Comparison of ENCODE assay signal across 1 cellular context in the genomic region with DNA sequence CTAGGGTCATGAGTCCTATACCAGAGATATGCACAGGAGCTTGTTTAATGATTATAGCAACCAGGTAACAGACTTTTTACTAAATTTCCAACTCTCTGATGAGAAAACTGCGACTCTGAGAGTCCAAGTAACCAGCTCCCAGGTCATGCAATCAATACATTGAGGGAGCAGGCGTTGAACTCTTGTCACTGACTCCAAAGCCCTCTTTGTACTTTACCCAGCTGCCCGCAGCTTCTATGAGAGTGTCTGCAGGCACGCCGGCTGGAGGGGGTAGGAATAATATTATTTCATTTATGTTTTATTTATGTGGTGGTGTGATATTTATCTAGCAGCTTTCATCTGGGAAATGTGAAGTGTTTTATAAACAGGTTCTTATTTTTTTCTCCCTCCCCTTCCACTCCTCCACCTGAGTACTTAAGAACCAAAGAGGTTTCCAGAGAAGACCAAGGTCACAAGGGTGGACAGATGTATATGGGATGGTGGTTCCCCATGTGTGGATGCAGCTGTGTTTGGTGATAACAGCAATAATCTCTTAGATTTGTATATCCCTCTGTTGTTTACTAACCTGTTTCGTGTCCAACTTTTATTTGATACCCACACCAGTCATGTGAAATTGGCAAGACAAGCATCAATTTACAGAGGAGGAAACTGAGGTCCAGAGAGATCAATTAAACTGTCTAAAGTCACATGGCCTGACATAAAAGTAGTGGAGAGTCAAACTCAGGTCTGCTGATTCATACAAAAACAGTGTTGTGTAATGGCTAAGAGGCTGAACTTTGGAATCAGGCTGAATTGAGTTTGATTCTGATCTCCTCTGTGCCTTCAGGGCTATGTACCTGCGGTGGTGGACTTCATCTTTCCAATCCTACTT.
TF ChIP-seq lines count a peak whose summit lies in the region.

No MANE protein-coding gene starts in this region.

TF ChIP-seq in HepG2, 621 proteins besides CTCF, POLR2A, EP300 and RAD21 (continued from another document and continues in another):
- TF ChIP-seq NCOR1 (IDR thresholded peaks at IDR 0.05; ENCODE audit: borderline replicate concordance, low read length) (peak; percentile 86), CEBPB (IDR thresholded peaks at IDR 0.05; ENCODE audit: borderline replicate concordance, low read depth, low read length) (peak; percentile 90), ZBTB20 (CRISPR knock-in tag; IDR thresholded peaks at IDR 0.05; ENCODE audit: borderline replicate concordance, low read depth) (peak; percentile 13; the same call in 1 of the 2 replicates), MBNL3 (CRISPR knock-in tag; conservative IDR thresholded peaks at IDR 0.05) (no peak), ZFP62 (CRISPR knock-in tag; IDR thresholded peaks at IDR 0.05) (no peak), ZNF30 (CRISPR knock-in tag; IDR thresholded peaks at IDR 0.05) (no peak), KAT8 (CRISPR knock-in tag; IDR thresholded peaks at IDR 0.05) (peak; percentile 47; the same call in 1 of the 2 replicates), ZEB1 (IDR thresholded peaks at IDR 0.05; ENCODE audit: insufficient replicate concordance, low read depth) (no peak), ZBTB42 (CRISPR knock-in tag; IDR thresholded peaks at IDR 0.05) (no peak), GFI1 (CRISPR knock-in tag; IDR thresholded peaks at IDR 0.05; ENCODE audit: borderline replicate concordance) (0 out of 2 replicates have a peak, but pooled peaks have one; percentile 27), CHCHD3 (CRISPR knock-in tag; IDR thresholded peaks at IDR 0.05) (no peak), RBAK (CRISPR knock-in tag; IDR thresholded peaks at IDR 0.05) (no peak), SMC3 (IDR thresholded peaks at IDR 0.05; ENCODE audit: low read length) (no peak), ZFP90 (CRISPR knock-in tag; IDR thresholded peaks at IDR 0.05; ENCODE audit: borderline replicate concordance) (no peak), POLR2G (IDR thresholded peaks at IDR 0.05; ENCODE audit: low read depth, low read length) (peak; percentile 49; the same call in 1 of the 2 replicates), GZF1 (CRISPR knock-in tag; IDR thresholded peaks at IDR 0.05) (no peak), ZNF44 (CRISPR knock-in tag; IDR thresholded peaks at IDR 0.05) (no peak), ZFY (CRISPR knock-in tag; IDR thresholded peaks at IDR 0.05) (0 out of 2 replicates have a peak, but pooled peaks have one; percentile 17), DMAP1 (CRISPR knock-in tag; IDR thresholded peaks at IDR 0.05) (peak; percentile 48; the same call in 1 of the 2 replicates), ZNF101 (CRISPR knock-in tag; IDR thresholded peaks at IDR 0.05; ENCODE audit: borderline replicate concordance, low read depth) (no peak), TBX3 (IDR thresholded peaks at IDR 0.05; ENCODE audit: borderline replicate concordance) (no peak), ZKSCAN8 (CRISPR knock-in tag; IDR thresholded peaks at IDR 0.05; ENCODE audit: borderline replicate concordance) (peak; percentile 57; the same call in 1 of the 2 replicates), NCOA2 (CRISPR knock-in tag; IDR thresholded peaks at IDR 0.05) (peak; percentile 53; the same call in 1 of the 2 replicates), MXD4 (CRISPR knock-in tag; IDR thresholded peaks at IDR 0.05) (no peak), HOXA3 (CRISPR knock-in tag; IDR thresholded peaks at IDR 0.05) (peak; percentile 37; the same call in 1 of the 2 replicates), IRF2 (CRISPR knock-in tag; IDR thresholded peaks at IDR 0.05) (peak; percentile 48; the same call in 1 of the 2 replicates), ZNF142 (CRISPR knock-in tag; IDR thresholded peaks at IDR 0.05) (peak; percentile 55; the same call in 1 of the 2 replicates), HNRNPK (IDR thresholded peaks at IDR 0.05; ENCODE audit: low read depth, low read length, poor library complexity, severe bottlenecking) (no peak), ZNF850 (CRISPR knock-in tag; conservative IDR thresholded peaks at IDR 0.05) (no peak), ZBTB37 (CRISPR knock-in tag; IDR thresholded peaks at IDR 0.05) (no peak), ZNF343 (CRISPR knock-in tag; IDR thresholded peaks at IDR 0.05) (no peak)
- TF ChIP-seq, protein P1, sequence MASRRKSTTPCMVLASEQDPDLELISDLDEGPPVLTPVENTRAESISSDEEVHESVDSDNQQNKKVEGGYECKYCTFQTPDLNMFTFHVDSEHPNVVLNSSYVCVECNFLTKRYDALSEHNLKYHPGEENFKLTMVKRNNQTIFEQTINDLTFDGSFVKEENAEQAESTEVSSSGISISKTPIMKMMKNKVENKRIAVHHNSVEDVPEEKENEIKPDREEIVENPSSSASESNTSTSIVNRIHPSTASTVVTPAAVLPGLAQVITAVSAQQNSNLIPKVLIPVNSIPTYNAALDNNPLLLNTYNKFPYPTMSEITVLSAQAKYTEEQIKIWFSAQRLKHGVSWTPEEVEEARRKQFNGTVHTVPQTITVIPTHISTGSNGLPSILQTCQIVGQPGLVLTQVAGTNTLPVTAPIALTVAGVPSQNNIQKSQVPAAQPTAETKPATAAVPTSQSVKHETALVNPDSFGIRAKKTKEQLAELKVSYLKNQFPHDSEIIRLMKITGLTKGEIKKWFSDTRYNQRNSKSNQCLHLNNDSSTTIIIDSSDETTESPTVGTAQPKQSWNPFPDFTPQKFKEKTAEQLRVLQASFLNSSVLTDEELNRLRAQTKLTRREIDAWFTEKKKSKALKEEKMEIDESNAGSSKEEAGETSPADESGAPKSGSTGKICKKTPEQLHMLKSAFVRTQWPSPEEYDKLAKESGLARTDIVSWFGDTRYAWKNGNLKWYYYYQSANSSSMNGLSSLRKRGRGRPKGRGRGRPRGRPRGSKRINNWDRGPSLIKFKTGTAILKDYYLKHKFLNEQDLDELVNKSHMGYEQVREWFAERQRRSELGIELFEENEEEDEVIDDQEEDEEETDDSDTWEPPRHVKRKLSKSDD (CRISPR knock-in tag; IDR thresholded peaks at IDR 0.05; ENCODE audit: low read depth) = no peak
- TF ChIP-seq, protein P2, sequence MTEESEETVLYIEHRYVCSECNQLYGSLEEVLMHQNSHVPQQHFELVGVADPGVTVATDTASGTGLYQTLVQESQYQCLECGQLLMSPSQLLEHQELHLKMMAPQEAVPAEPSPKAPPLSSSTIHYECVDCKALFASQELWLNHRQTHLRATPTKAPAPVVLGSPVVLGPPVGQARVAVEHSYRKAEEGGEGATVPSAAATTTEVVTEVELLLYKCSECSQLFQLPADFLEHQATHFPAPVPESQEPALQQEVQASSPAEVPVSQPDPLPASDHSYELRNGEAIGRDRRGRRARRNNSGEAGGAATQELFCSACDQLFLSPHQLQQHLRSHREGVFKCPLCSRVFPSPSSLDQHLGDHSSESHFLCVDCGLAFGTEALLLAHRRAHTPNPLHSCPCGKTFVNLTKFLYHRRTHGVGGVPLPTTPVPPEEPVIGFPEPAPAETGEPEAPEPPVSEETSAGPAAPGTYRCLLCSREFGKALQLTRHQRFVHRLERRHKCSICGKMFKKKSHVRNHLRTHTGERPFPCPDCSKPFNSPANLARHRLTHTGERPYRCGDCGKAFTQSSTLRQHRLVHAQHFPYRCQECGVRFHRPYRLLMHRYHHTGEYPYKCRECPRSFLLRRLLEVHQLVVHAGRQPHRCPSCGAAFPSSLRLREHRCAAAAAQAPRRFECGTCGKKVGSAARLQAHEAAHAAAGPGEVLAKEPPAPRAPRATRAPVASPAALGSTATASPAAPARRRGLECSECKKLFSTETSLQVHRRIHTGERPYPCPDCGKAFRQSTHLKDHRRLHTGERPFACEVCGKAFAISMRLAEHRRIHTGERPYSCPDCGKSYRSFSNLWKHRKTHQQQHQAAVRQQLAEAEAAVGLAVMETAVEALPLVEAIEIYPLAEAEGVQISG (CRISPR knock-in tag; IDR thresholded peaks at IDR 0.05) = no peak
- TF ChIP-seq, protein P3, sequence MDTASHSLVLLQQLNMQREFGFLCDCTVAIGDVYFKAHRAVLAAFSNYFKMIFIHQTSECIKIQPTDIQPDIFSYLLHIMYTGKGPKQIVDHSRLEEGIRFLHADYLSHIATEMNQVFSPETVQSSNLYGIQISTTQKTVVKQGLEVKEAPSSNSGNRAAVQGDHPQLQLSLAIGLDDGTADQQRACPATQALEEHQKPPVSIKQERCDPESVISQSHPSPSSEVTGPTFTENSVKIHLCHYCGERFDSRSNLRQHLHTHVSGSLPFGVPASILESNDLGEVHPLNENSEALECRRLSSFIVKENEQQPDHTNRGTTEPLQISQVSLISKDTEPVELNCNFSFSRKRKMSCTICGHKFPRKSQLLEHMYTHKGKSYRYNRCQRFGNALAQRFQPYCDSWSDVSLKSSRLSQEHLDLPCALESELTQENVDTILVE (CRISPR knock-in tag; IDR thresholded peaks at IDR 0.05) = peak; percentile 14; the same call in 1 of the 2 replicates
- TF ChIP-seq, protein P4, sequence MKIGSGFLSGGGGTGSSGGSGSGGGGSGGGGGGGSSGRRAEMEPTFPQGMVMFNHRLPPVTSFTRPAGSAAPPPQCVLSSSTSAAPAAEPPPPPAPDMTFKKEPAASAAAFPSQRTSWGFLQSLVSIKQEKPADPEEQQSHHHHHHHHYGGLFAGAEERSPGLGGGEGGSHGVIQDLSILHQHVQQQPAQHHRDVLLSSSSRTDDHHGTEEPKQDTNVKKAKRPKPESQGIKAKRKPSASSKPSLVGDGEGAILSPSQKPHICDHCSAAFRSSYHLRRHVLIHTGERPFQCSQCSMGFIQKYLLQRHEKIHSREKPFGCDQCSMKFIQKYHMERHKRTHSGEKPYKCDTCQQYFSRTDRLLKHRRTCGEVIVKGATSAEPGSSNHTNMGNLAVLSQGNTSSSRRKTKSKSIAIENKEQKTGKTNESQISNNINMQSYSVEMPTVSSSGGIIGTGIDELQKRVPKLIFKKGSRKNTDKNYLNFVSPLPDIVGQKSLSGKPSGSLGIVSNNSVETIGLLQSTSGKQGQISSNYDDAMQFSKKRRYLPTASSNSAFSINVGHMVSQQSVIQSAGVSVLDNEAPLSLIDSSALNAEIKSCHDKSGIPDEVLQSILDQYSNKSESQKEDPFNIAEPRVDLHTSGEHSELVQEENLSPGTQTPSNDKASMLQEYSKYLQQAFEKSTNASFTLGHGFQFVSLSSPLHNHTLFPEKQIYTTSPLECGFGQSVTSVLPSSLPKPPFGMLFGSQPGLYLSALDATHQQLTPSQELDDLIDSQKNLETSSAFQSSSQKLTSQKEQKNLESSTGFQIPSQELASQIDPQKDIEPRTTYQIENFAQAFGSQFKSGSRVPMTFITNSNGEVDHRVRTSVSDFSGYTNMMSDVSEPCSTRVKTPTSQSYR (CRISPR knock-in tag; IDR thresholded peaks at IDR 0.05; ENCODE audit: borderline replicate concordance) = no peak
- TF ChIP-seq, protein P5, sequence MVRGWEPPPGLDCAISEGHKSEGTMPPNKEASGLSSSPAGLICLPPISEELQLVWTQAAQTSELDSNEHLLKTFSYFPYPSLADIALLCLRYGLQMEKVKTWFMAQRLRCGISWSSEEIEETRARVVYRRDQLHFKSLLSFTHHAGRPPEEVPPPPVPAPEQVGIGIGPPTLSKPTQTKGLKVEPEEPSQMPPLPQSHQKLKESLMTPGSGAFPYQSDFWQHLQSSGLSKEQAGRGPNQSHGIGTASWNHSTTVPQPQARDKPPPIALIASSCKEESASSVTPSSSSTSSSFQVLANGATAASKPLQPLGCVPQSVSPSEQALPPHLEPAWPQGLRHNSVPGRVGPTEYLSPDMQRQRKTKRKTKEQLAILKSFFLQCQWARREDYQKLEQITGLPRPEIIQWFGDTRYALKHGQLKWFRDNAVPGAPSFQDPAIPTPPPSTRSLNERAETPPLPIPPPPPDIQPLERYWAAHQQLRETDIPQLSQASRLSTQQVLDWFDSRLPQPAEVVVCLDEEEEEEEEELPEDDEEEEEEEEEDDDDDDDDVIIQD (CRISPR knock-in tag; IDR thresholded peaks at IDR 0.05; ENCODE audit: low read depth) = no peak; the same call in 1 of the 2 replicates
